13 cellular contexts compared by ENCODE assay signal in genomic region chr1:183953031-183953430, GRCh38.
DNase-seq lines count a peak whose midpoint lies in the region; ATAC-seq, FAIRE-seq and TF ChIP-seq lines count a peak whose summit lies in the region.
"Had no signal": no experiment of that assay in that cellular context is flagged by ENCODE, and none has a peak within 500 bp of the region (broad histone marks: within the 10 kb centered on the region; RNA-seq: fewer than 3 reads in every experiment).

No MANE protein-coding gene starts in this region.

- H3K79me1 ChIP-seq in IMR-90 (ENCODE audit: low read depth in 1 of 2, low read length in 2 of 2) = no peaks in the 10 kb centered on the region

- no peak overlapping the region for H2BK120ac ChIP-seq in IMR-90 (ENCODE audit: low read depth, low read length)

- H3K27me3 ChIP-seq in BLaER1 treated with 17β-estradiol and CSF1 and Interleukin-3, amounts not matched to agents 10 nM and 100 nM = no peaks in the 10 kb centered on the region
- no peaks in the 10 kb centered on the region; the same call in 1 of the 2 replicates for H3K27me3 ChIP-seq in IMR-90 (ENCODE audit: control insufficient read depth, insufficient read depth, low read length)

- no peak for TF ChIP-seq POLR2A in IMR-90 (IDR thresholded peaks at IDR 0.05; ENCODE audit: low read depth, low read length)
- no peak for TF ChIP-seq POLR2A in H54 (IDR thresholded peaks at IDR 0.05; ENCODE audit: low read depth, low read length)

- H2BK15ac ChIP-seq in IMR-90 (ENCODE audit: low read depth, low read length) = no peak overlapping the region

- H3K27me3 Mint-ChIP-seq in nephron progenitor cell (ENCODE audit: low read depth, poor library complexity) = no peaks in the 10 kb centered on the region
- H3K27me3 Mint-ChIP-seq in activated T-cell treated with anti-CD3 and anti-CD28 coated beads, Interleukin-2, amount 50 U/mL, for 4 hours (ENCODE audit: low read depth) = no peaks in the 10 kb centered on the region
- H3K27me3 Mint-ChIP-seq: activated CD8-positive, alpha-beta T cell treated with anti-CD3 and anti-CD28 coated beads for 36 hours; activated T-helper 17 cell treated with anti-CD3 and anti-CD28 coated beads, Interleukin-2, amount 50 U/mL, for 72 hours; type B pancreatic cell had no signal

- peaks cover 0 to 25% (median 0%) of the 10 kb centered on the region in 11 experiments; a peak in 1 of 22 replicates for H3K36me3 ChIP-seq in BLaER1 treated with 17β-estradiol and CSF1 and Interleukin-3, amounts not matched to agents 10 nM and 100 nM
- H3K36me3 ChIP-seq in IMR-90 (ENCODE audit: control insufficient read depth, insufficient read depth, low read length) = no peaks in the 10 kb centered on the region

- H3K23ac ChIP-seq in IMR-90 (ENCODE audit: low read depth, low read length) = no peak overlapping the region

- peaks cover 4% of the 10 kb centered on the region; the same call in 1 of the 2 replicates for H3K9me1 ChIP-seq in IMR-90 (ENCODE audit: insufficient read depth, low read length)

- peak overlapping the region in 7 of 11 experiments; percentile 5 to 94 (median 25); a peak in 6 of 22 replicates for H3K27ac ChIP-seq in BLaER1 treated with 17β-estradiol and CSF1 and Interleukin-3, amounts not matched to agents 10 nM and 100 nM
- no peak overlapping the region for H3K27ac ChIP-seq in IMR-90 (ENCODE audit: insufficient read depth, low read length)

- no peaks in the 10 kb centered on the region for H4K20me1 ChIP-seq in BLaER1 treated with 17β-estradiol and CSF1 and Interleukin-3, amounts not matched to agents 10 nM and 100 nM
- no peaks in the 10 kb centered on the region for H4K20me1 ChIP-seq in IMR-90 (ENCODE audit: insufficient read depth, low read length)

- DNase-seq in IMR-90 (peak; percentile 28), cerebellum (ENCODE audit: low spot score) (peak; percentile 56), nephron progenitor cell (no peak), H54 (ENCODE audit: insufficient read length, low spot score) (no peak), DMS153 (lab: John Stamatoyannopoulos, UW) (no peak)
- DNase-seq in activated T-cell treated with anti-CD3 and anti-CD28 coated beads, Interleukin-2, amount 50 U/mL, for 4 hours = no peak
- DNase-seq: activated CD8-positive, alpha-beta T cell treated with anti-CD3 and anti-CD28 coated beads for 36 hours; MV-4-11 had no signal

- POLR2A ChIA-PET in IMR-90 (lab: Charles Lee; ENCODE audit: unreplicated experiment) = no interaction called here

- H3K9me3 ChIP-seq in BLaER1 treated with 17β-estradiol and CSF1 and Interleukin-3, amounts not matched to agents 10 nM and 100 nM (replicated peaks in 1 of 11) = peaks cover 0 to 47% (median 18%) of the 10 kb centered on the region in 11 experiments; a peak in 12 of 22 replicates
- H3K9me3 ChIP-seq in IMR-90 (ENCODE audit: control insufficient read depth, insufficient read depth, low read length) = no peaks in the 10 kb centered on the region

- no peak overlapping the region for H4K91ac ChIP-seq in IMR-90 (ENCODE audit: insufficient read depth, low read depth, low read length)

- H2AK9ac ChIP-seq in IMR-90 (replicated peaks; ENCODE audit: low read depth, low read length, poor library complexity) = no peak overlapping the region

- peaks cover 32% of the 10 kb centered on the region for H3K9me3 Mint-ChIP-seq in nephron progenitor cell
- no peaks in the 10 kb centered on the region for H3K9me3 Mint-ChIP-seq in activated T-cell treated with anti-CD3 and anti-CD28 coated beads, Interleukin-2, amount 50 U/mL, for 4 hours
- H3K9me3 Mint-ChIP-seq: activated T-helper 17 cell treated with anti-CD3 and anti-CD28 coated beads, Interleukin-2, amount 50 U/mL, for 72 hours had no signal

- H4K5ac ChIP-seq in IMR-90 (ENCODE audit: low read depth, low read length) = no peak overlapping the region

- in situ Hi-C loops in IMR-90 (cut with MboI; ENCODE audit: low sequenced_read_pairs) = no loop called here

- H3K4me1 Mint-ChIP-seq in nephron progenitor cell = peaks cover 19% of the 10 kb centered on the region
- peaks cover 8% of the 10 kb centered on the region for H3K4me1 Mint-ChIP-seq in activated T-cell treated with anti-CD3 and anti-CD28 coated beads, Interleukin-2, amount 50 U/mL, for 4 hours (ENCODE audit: low read depth)

- no TSS peak for BruUV-seq in IMR-90 (replicated peaks; lab: Mats Ljungman, UMichigan)

- peak overlapping the region in 4 of 11 experiments; percentile 85 to 90 (median 88); a peak in 8 of 22 replicates for H3K4me2 ChIP-seq in BLaER1 treated with 17β-estradiol and CSF1 and Interleukin-3, amounts not matched to agents 10 nM and 100 nM
- no peak overlapping the region for H3K4me2 ChIP-seq in IMR-90 (ENCODE audit: low read depth, low read length)

- peaks cover 33% of the 10 kb centered on the region for H3K36me3 Mint-ChIP-seq in nephron progenitor cell (ENCODE audit: low read depth)
- H3K36me3 Mint-ChIP-seq in activated T-cell treated with anti-CD3 and anti-CD28 coated beads, Interleukin-2, amount 50 U/mL, for 4 hours (ENCODE audit: insufficient read depth) = no peaks in the 10 kb centered on the region
- H3K36me3 Mint-ChIP-seq: type B pancreatic cell had no signal

- no peak overlapping the region for H3K4ac ChIP-seq in IMR-90 (ENCODE audit: low read depth, low read length)

- ATAC-seq in IMR-90 (ENCODE audit: low read depth) = peak; percentile 59
- no peak for ATAC-seq in SK-N-SH treated with all-trans-retinoic acid at 6 μM for 48 hours
- ATAC-seq in activated T-cell treated with anti-CD3 and anti-CD28 coated beads, Interleukin-2, amount 50 U/mL, for 4 hours = no peak
- ATAC-seq: activated CD8-positive, alpha-beta T cell treated with anti-CD3 and anti-CD28 coated beads for 36 hours; activated T-helper 17 cell treated with anti-CD3 and anti-CD28 coated beads, Interleukin-2, amount 50 U/mL, for 72 hours had no signal

- no peak overlapping the region for H3K9ac ChIP-seq in BLaER1 treated with 17β-estradiol and CSF1 and Interleukin-3, amounts not matched to agents 10 nM and 100 nM
- H3K9ac ChIP-seq in IMR-90 (ENCODE audit: low read depth, low read length) = no peak overlapping the region

- peak overlapping the region; percentile 90 for H3K27ac Mint-ChIP-seq in nephron progenitor cell
- H3K27ac Mint-ChIP-seq: activated CD8-positive, alpha-beta T cell treated with anti-CD3 and anti-CD28 coated beads for 36 hours; type B pancreatic cell had no signal

- WGBS in IMR-90 (ENCODE audit: extremely low coverage in 2 of 2, insufficient read length in 1 of 2), 2 experiments = no CpG with 5 or more reads among the region's 5 CpGs

- no peak overlapping the region for H3K56ac ChIP-seq in IMR-90 (ENCODE audit: extremely low read depth, insufficient read depth, low read length)

- H3K4me1 ChIP-seq in BLaER1 treated with 17β-estradiol and CSF1 and Interleukin-3, amounts not matched to agents 10 nM and 100 nM = peaks cover 20 to 61% (median 39%) of the 10 kb centered on the region in 10 experiments
- peaks cover 6% of the 10 kb centered on the region for H3K4me1 ChIP-seq in IMR-90 (ENCODE audit: control insufficient read depth, insufficient read depth, low read length)

- H3K18ac ChIP-seq in IMR-90 (ENCODE audit: low read depth, low read length) = no peak overlapping the region

- dilution Hi-C loops in IMR-90 (cut with HindIII; ENCODE audit: low sequenced_read_pairs, unreplicated experiment) = no loop called here

- no peak overlapping the region for H3K4me3 ChIP-seq in BLaER1 treated with 17β-estradiol and CSF1 and Interleukin-3, amounts not matched to agents 10 nM and 100 nM
- H3K4me3 ChIP-seq in IMR-90 (ENCODE audit: insufficient read depth, low read depth, low read length) = no peak overlapping the region

- H2AK5ac ChIP-seq in IMR-90 (ENCODE audit: low read depth, low read length) = no peak overlapping the region

- TF ChIP-seq CTCF in IMR-90 (conservative IDR thresholded peaks at IDR 0.05; ENCODE audit: low read depth, low read length) = no peak
- no peak for TF ChIP-seq CTCF in nephron progenitor cell (IDR thresholded peaks at IDR 0.05)

- CTCF ChIA-PET in IMR-90 (lab: Yijun Ruan, JAX) = interaction anchor here (1.0 kb wide), 1 partner anchor 10 kb away, joined by 9 read pairs; no protein-coding TSS in a partner anchor

- intact Hi-C loops in IMR-90 (cut with micrococcal nuclease) = loop anchor here (10.0 kb wide), 1 partner anchor 272 kb away; no protein-coding TSS in a partner anchor

- H2AFZ ChIP-seq in IMR-90 (replicated peaks; ENCODE audit: low read length, poor library complexity) = no peak overlapping the region

- no peak overlapping the region for H2BK20ac ChIP-seq in IMR-90 (ENCODE audit: low read depth, low read length)

- FAIRE-seq in H54 (lab: Jason Lieb, UNC) = no peak
- FAIRE-seq: H1 had no signal

- TF ChIP-seq RAD21 in IMR-90 (IDR thresholded peaks at IDR 0.05; ENCODE audit: low read length) = no peak

- H3K14ac ChIP-seq in IMR-90 (replicated peaks; ENCODE audit: low read depth, low read length) = no peak overlapping the region

- H2BK5ac ChIP-seq in IMR-90 (ENCODE audit: low read depth, low read length, poor library complexity, severe bottlenecking) = no peak overlapping the region

- H3K4me3 Mint-ChIP-seq in nephron progenitor cell = no peak overlapping the region
- no peak overlapping the region for H3K4me3 Mint-ChIP-seq in activated T-cell treated with anti-CD3 and anti-CD28 coated beads, Interleukin-2, amount 50 U/mL, for 4 hours
- H3K4me3 Mint-ChIP-seq: activated CD8-positive, alpha-beta T cell treated with anti-CD3 and anti-CD28 coated beads for 36 hours; activated T-helper 17 cell treated with anti-CD3 and anti-CD28 coated beads, Interleukin-2, amount 50 U/mL, for 72 hours; type B pancreatic cell had no signal

- H4K8ac ChIP-seq in IMR-90 (ENCODE audit: low read depth in 2 of 2, low read length in 2 of 2) = no peak overlapping the region

TF ChIP-seq in IMR-90, 13 proteins besides CTCF, POLR2A, EP300 and RAD21:
- TF ChIP-seq MXI1 (IDR thresholded peaks at IDR 0.05; ENCODE audit: borderline replicate concordance, low read depth, low read length) (no peak), CEBPB (IDR thresholded peaks at IDR 0.05; ENCODE audit: low read depth, low read length) (no peak), MAFK (IDR thresholded peaks at IDR 0.05; ENCODE audit: low read depth, low read length) (no peak), MAZ (IDR thresholded peaks at IDR 0.05; ENCODE audit: borderline replicate concordance, low read depth, low read length) (no peak), FOS (IDR thresholded peaks at IDR 0.05; ENCODE audit: low read depth, low read length) (no peak)

Comparison
In these comparisons a context has a peak if more than half of its experiments do, and no peak if none do; other contexts are left out.
1. DNase-seq: peak in IMR-90 (single experiment) and cerebellum (single experiment); none in nephron progenitor cell (single experiment), H54 (single experiment), DMS153 (single experiment) and activated T-cell treated with anti-CD3 and anti-CD28 coated beads, Interleukin-2, amount 50 U/mL, for 4 hours (single experiment).